8 cellular contexts compared by ENCODE assay signal in the genomic region with DNA sequence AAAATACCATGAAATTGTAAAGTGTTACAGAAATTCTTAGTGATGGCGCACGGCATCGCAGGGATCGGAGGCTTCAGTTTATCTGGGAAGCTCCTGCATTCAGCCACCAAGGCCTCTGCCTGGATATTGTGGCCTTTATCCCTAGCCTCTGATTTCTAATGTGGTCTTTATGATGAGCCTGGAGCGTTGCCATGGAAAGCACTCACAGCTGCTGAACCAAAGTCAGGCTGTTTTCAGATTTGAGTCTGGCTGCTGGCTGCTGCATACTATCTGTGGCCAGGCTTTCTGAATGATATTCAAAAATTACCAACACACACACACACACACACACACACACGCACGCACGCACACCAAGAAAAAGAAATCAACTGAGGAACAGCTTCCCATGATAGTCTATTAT.
DNase-seq lines count a peak whose midpoint lies in the region; TF ChIP-seq lines count a peak whose summit lies in the region.
"Had no signal": no experiment of that assay in that cellular context is flagged by ENCODE, and none has a peak within 500 bp of the region (broad histone marks: within the 10 kb centered on the region; RNA-seq: fewer than 3 reads in every experiment).

No MANE protein-coding gene starts in this region.

- no peak overlapping the region for H2BK12ac ChIP-seq in H9 (ENCODE audit: insufficient read length, low read depth, low read length)

- H3K9ac ChIP-seq in H9 (ENCODE audit: extremely low read depth, insufficient read length, low read length): no peak overlapping the region

- H3K23ac ChIP-seq in H9 (ENCODE audit: insufficient read length, low read depth, low read length): no peak overlapping the region

- peaks cover 9 to 10% of the 10 kb centered on the region in 2 experiments for H3K4me1 Mint-ChIP-seq in H9

- intact Hi-C loops in head of caudate nucleus (cut with DNase I): loop anchor here (10.0 kb wide), 1 partner anchor 53 kb away; no protein-coding TSS in a partner anchor

- no peaks in the 10 kb centered on the region for H4K20me1 ChIP-seq in H9 (ENCODE audit: control insufficient read depth, insufficient read depth, insufficient read length)

- no peak overlapping the region for H3K56ac ChIP-seq in H9 (ENCODE audit: insufficient read length, low read depth, low read length)

- H2BK5ac ChIP-seq in H9 (ENCODE audit: insufficient read length, low read length): no peak overlapping the region

- peak; percentile 66 for DNase-seq in NCI-H1694 treated with DMSO at 0.1 percent for 48 hours (lab: John Stamatoyannopoulos, UW)
- peak in 43 of 56 donors; percentile 12 to 90 (median 48) for DNase-seq in amygdala (lab: John Stamatoyannopoulos, UW)
- DNase-seq in head of caudate nucleus: peak; percentile 28 to 92 (median 73)
- DNase-seq in skeletal muscle cell (ENCODE audit: low read depth): peak; percentile 81
- DNase-seq in NCI-H187 treated with DMSO at 0.1 percent for 48 hours (lab: John Stamatoyannopoulos, UW): no peak
- no peak for DNase-seq in H9
- no peak for DNase-seq in occipital lobe (lab: John Stamatoyannopoulos, UW)
- DNase-seq: activated CD4-positive, CD25-positive, alpha-beta regulatory T cell treated with anti-CD3 and anti-CD28 coated beads, Interleukin-2, amount 50 U/mL, for 72 hours had no signal

- H3K23me2 ChIP-seq in H9 (ENCODE audit: insufficient read length, low read depth, low read length, poor library complexity, severe bottlenecking): no peaks in the 10 kb centered on the region

- H3K14ac ChIP-seq in H9 (ENCODE audit: insufficient read depth, low read length): no peak overlapping the region

- TF ChIP-seq CTCF in H9 (conservative IDR thresholded peaks at IDR 0.05): no peak

- no peak overlapping the region for H3T11ph ChIP-seq in H9 (ENCODE audit: low read length)

- no peak overlapping the region for H4K8ac ChIP-seq in H9 (replicated peaks; ENCODE audit: insufficient read length, low read depth, low read length)

- no peaks in the 10 kb centered on the region for H3K9me3 ChIP-seq in H9 (ENCODE audit: control insufficient read depth, low read depth, low read length)

- no peaks in the 10 kb centered on the region for H3K9me3 Mint-ChIP-seq in H9

- H2BK15ac ChIP-seq in H9 (ENCODE audit: low read depth, low read length): no peak overlapping the region

- no peak overlapping the region for H3K4me2 ChIP-seq in H9 (ENCODE audit: insufficient read depth, insufficient read length, low read length)

- no peaks in the 10 kb centered on the region for H3K27me3 ChIP-seq in H9 (ENCODE audit: insufficient read depth, low read length)

- H4K91ac ChIP-seq in H9 (ENCODE audit: insufficient read length, low read depth, low read length): no peak overlapping the region

- no CpG with 5 or more reads among the region's 8 CpGs for WGBS in H9 (ENCODE audit: extremely low coverage, insufficient read length, low lambda C conversion rate)

- H2AFZ ChIP-seq in H9 (ENCODE audit: low read length): no peak overlapping the region

- no peak overlapping the region for H2BK20ac ChIP-seq in H9 (ENCODE audit: low read depth, low read length, poor library complexity, severe bottlenecking)

- no peak overlapping the region for H3K4ac ChIP-seq in H9 (ENCODE audit: low read depth, low read length)

- no peak overlapping the region for H3K4me3 Mint-ChIP-seq in H9

- no peak overlapping the region for H4K5ac ChIP-seq in H9 (ENCODE audit: insufficient read length, low read depth, low read length)

- H3K4me1 ChIP-seq in H9 (ENCODE audit: insufficient read depth, low read length): no peaks in the 10 kb centered on the region

- H3K27me3 Mint-ChIP-seq in H9 (ENCODE audit: low read depth): no peaks in the 10 kb centered on the region

- no peaks in the 10 kb centered on the region for H3K36me3 Mint-ChIP-seq in H9 (ENCODE audit: insufficient read depth in 1 of 3, low read depth in 3 of 3)

- H2BK120ac ChIP-seq in H9 (ENCODE audit: low read depth, low read length, poor library complexity, severe bottlenecking): no peak overlapping the region

- H3K4me3 ChIP-seq in skeletal muscle cell (ENCODE audit: low read depth, low read length): no peak overlapping the region

- no peak overlapping the region for H2AK5ac ChIP-seq in H9 (ENCODE audit: insufficient read length, low read length)

- H3K27ac Mint-ChIP-seq in H9: no peak overlapping the region; a peak in 1 of 7 replicates

- H3K79me2 ChIP-seq in H9 (ENCODE audit: insufficient read depth, low read length): no peaks in the 10 kb centered on the region

- no peaks in the 10 kb centered on the region for H3K79me1 ChIP-seq in H9 (ENCODE audit: insufficient read depth, low read depth, low read length, poor library complexity, severe bottlenecking)

- no peak overlapping the region for H3K27ac ChIP-seq in H9 (ENCODE audit: insufficient read length, low read depth, low read length)

- H3K18ac ChIP-seq in H9 (ENCODE audit: insufficient read length, low read depth, low read length): no peak overlapping the region

Comparison
In these comparisons a context has a peak if more than half of its experiments do, and no peak if none do; other contexts are left out.
1. DNase-seq: peak in NCI-H1694 treated with DMSO at 0.1 percent for 48 hours (single experiment), amygdala (43 of 56), head of caudate nucleus (42 of 42) and skeletal muscle cell (single experiment); none in NCI-H187 treated with DMSO at 0.1 percent for 48 hours (single experiment), H9 (single experiment) and occipital lobe (single experiment).